13 cellular contexts compared by ENCODE assay signal in the genomic region with DNA sequence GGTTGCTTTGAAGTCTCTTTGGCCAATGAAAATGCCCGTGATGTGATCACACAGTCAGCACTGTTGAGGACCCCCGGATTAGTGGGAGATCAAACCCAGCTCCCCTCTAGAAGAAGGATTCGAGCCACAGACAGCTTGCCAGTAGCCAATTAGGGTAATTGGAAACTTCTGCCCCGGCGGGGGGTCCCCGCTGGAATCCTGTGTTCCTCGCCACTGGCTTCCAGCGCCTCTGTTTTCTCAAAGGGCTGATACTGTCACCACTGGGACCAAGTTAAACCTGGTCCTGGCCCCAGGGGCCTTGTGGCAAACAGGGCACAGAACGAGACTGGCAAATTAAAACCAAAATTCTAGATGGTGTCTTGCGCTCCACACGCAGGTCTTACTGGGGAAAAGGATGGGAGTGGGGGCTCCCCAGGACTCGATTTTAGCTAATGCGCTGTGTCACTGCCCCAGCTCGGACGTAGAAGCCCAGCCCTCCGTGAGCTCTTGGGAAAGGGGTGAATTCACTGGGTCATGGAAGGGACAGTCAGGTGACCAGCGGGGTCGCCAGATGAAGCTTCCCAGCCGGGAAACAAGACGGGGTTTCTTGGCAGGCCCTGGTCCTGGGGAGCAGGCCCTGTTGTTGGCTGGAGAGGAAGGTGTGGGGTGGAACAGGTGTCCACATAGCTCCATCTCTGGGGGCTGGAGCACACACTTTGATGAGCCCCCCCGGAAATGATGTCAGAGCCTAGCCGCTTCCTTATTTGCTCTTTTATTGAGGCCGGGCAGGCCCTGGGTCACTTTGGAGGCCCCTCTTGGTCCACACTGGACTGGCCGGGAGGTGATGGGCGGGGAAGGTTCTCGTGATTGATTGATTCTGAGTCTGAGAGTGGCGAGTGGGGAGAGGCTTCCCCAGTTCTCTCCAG.
DNase-seq lines count a peak whose midpoint lies in the region; ATAC-seq, FAIRE-seq and TF ChIP-seq lines count a peak whose summit lies in the region.
"Had no signal": no experiment of that assay in that cellular context is flagged by ENCODE, and none has a peak within 500 bp of the region (broad histone marks: within the 10 kb centered on the region; RNA-seq: fewer than 3 reads in every experiment).

No MANE protein-coding gene starts in this region.

- CTCF ChIA-PET in mammary epithelial cell (lab: Charles Lee; ENCODE audit: low non-redundant PET) = no interaction called here

- TF ChIP-seq EP300 in suprapubic skin (IDR thresholded peaks at IDR 0.05) = no peak

- no peak for TF ChIP-seq POLR2A in breast epithelium (IDR thresholded peaks at IDR 0.05)
- TF ChIP-seq POLR2A in adrenal gland (IDR thresholded peaks at IDR 0.05) = no peak
- TF ChIP-seq POLR2A in spleen (IDR thresholded peaks at IDR 0.05) = no peak
- no peak for TF ChIP-seq POLR2A in suprapubic skin (IDR thresholded peaks at IDR 0.05)

- TSS peak; percentile 7 for BruUV-seq in mammary epithelial cell (replicated peaks; lab: Mats Ljungman, UMichigan)

- in situ Hi-C loops in mammary epithelial cell (cut with MboI; ENCODE audit: low sequenced_read_pairs in 2 of 2) = no loop called here

- no peak for ATAC-seq in HG02571 (IDR thresholded peaks at IDR 0.05; ENCODE audit: unreplicated experiment)
- ATAC-seq: effector memory CD8-positive, alpha-beta T cell; stimulated activated memory B cell treated with anti-CD40 and anti-IgM and Interleukin-4, amounts not matched to agents 10 μg/mL and 1 μg/mL and 100 μg/mL, for 72 hours had no signal

- no peak overlapping the region for H2AFZ ChIP-seq in mammary epithelial cell (ENCODE audit: low read depth, low read length)

- H3K4me3 ChIP-seq in mammary epithelial cell (replicated peaks in 1 of 3; ENCODE audit: insufficient read depth in 1 of 3, low read depth in 2 of 3, low read length in 3 of 3) = no peak overlapping the region
- no peak overlapping the region for H3K4me3 ChIP-seq in breast epithelium
- no peak overlapping the region for H3K4me3 ChIP-seq in adrenal gland
- H3K4me3 ChIP-seq in kidney (ENCODE audit: low read length in 2 of 2) = no peak overlapping the region
- H3K4me3 ChIP-seq in spleen = no peak overlapping the region
- no peak overlapping the region for H3K4me3 ChIP-seq in suprapubic skin

- H3K4me1 ChIP-seq in mammary epithelial cell (ENCODE audit: insufficient read depth, low read length) = no peaks in the 10 kb centered on the region
- H3K4me1 ChIP-seq in breast epithelium = no peaks in the 10 kb centered on the region
- peaks cover 14 to 21% of the 10 kb centered on the region in 2 donors for H3K4me1 ChIP-seq in adrenal gland (replicated peaks in 1 of 2)
- no peaks in the 10 kb centered on the region for H3K4me1 ChIP-seq in kidney (ENCODE audit: control insufficient read depth in 1 of 2, insufficient read depth in 1 of 2, low read depth in 1 of 2, low read length in 2 of 2)
- H3K4me1 ChIP-seq in spleen = peaks cover 0 to 12% (median 4%) of the 10 kb centered on the region in 6 donors
- H3K4me1 ChIP-seq in suprapubic skin = no peaks in the 10 kb centered on the region

- H3K9ac ChIP-seq in mammary epithelial cell (ENCODE audit: insufficient read depth, low read length) (no peak overlapping the region), kidney (ENCODE audit: low read length in 2 of 2) (no peak overlapping the region)

- no peaks in the 10 kb centered on the region for H3K79me2 ChIP-seq in mammary epithelial cell (ENCODE audit: insufficient read depth, low read length)

- FAIRE-seq in kidney (lab: Jason Lieb, UNC) = no peak

- H3K36me3 ChIP-seq in mammary epithelial cell (ENCODE audit: insufficient read depth, low read length) (no peaks in the 10 kb centered on the region), breast epithelium (no peaks in the 10 kb centered on the region), adrenal gland (replicated peaks in 1 of 2) (no peaks in the 10 kb centered on the region), kidney (ENCODE audit: control insufficient read depth in 1 of 2, insufficient read depth in 2 of 2, low read length in 2 of 2) (no peaks in the 10 kb centered on the region), spleen (peaks cover 0 to 20% (median 0%) of the 10 kb centered on the region in 6 donors), suprapubic skin (peaks cover 5% of the 10 kb centered on the region)

- DNase-seq in mammary epithelial cell = no peak
- no peak for DNase-seq in breast epithelium (ENCODE audit: low spot score in 2 of 2)
- DNase-seq in adrenal gland = no peak
- DNase-seq in kidney = peak; percentile 59
- peak; percentile 45 for DNase-seq in spleen
- DNase-seq in suprapubic skin (ENCODE audit: low spot score in 2 of 2) = no peak
- no peak for DNase-seq in stimulated activated CD4-positive, alpha-beta T cell treated with anti-CD3 and anti-CD28 coated beads, Interleukin-2, amount 100 ng/mL, for 24 hours
- DNase-seq: ACHN; activated gamma-delta T cell treated with Interleukin-2 at 50 U/mL for 16 hours; effector memory CD8-positive, alpha-beta T cell; stimulated activated CD4-positive, alpha-beta T cell treated with anti-CD3 and anti-CD28 coated beads, Interleukin-4, amount 100 ng/mL, for 24 hours had no signal

- no peak overlapping the region for H3K4me2 ChIP-seq in mammary epithelial cell (ENCODE audit: insufficient read depth, low read depth, low read length)

- H3K9me3 ChIP-seq in mammary epithelial cell (replicated peaks; ENCODE audit: insufficient read depth, low read length) = no peaks in the 10 kb centered on the region
- H3K9me3 ChIP-seq in breast epithelium = peaks cover 0 to 4% of the 10 kb centered on the region in 2 donors
- no peaks in the 10 kb centered on the region for H3K9me3 ChIP-seq in adrenal gland (replicated peaks in 1 of 3)
- H3K9me3 ChIP-seq in kidney (ENCODE audit: control insufficient read depth in 1 of 2, low read length in 2 of 2) = no peaks in the 10 kb centered on the region
- peaks cover 0 to 3% (median under 1%) of the 10 kb centered on the region in 8 donors for H3K9me3 ChIP-seq in spleen
- no peaks in the 10 kb centered on the region for H3K9me3 ChIP-seq in suprapubic skin

- 96% methylated on average over 26 of the region's 27 CpGs for WGBS in mammary epithelial cell (ENCODE audit: low coverage, missing lambda C conversion rate)
- WGBS in adrenal gland, 4 donors = 87 to 92% (median 90%) methylated on average over 25 to 27 of the region's 27 CpGs
- WGBS in spleen, 5 donors = 91 to 98% (median 93%) methylated on average over 26 to 27 of the region's 27 CpGs
- WGBS in suprapubic skin = 91% methylated on average over 22 of the region's 27 CpGs

- dilution Hi-C loops in mammary epithelial cell (cut with HindIII; ENCODE audit: low sequenced_read_pairs) = no loop called here

- H3K27me3 ChIP-seq in mammary epithelial cell (ENCODE audit: insufficient read depth, low read length) (no peaks in the 10 kb centered on the region), breast epithelium (no peaks in the 10 kb centered on the region), adrenal gland (no peaks in the 10 kb centered on the region), spleen (replicated peaks in 1 of 7) (no peaks in the 10 kb centered on the region), suprapubic skin (no peaks in the 10 kb centered on the region)

- H4K20me1 ChIP-seq in mammary epithelial cell (ENCODE audit: insufficient read depth, low read length) = no peaks in the 10 kb centered on the region

- H3K27ac ChIP-seq in mammary epithelial cell (ENCODE audit: insufficient read depth, low read depth, low read length) = no peak overlapping the region
- H3K27ac ChIP-seq in breast epithelium = no peak overlapping the region
- H3K27ac ChIP-seq in adrenal gland = peak overlapping the region in 4 of 5 donors; percentile 45 to 77 (median 65)
- H3K27ac ChIP-seq in kidney (ENCODE audit: low read depth in 2 of 2, low read length in 2 of 2) = no peak overlapping the region
- no peak overlapping the region for H3K27ac ChIP-seq in spleen
- no peak overlapping the region for H3K27ac ChIP-seq in suprapubic skin

- TF ChIP-seq CTCF in mammary epithelial cell (conservative IDR thresholded peaks at IDR 0.05 in 1 of 2, IDR thresholded peaks at IDR 0.05 in 1 of 2; ENCODE audit: extremely low read depth in 1 of 2, insufficient read depth in 1 of 2, low read depth in 1 of 2, low read length in 2 of 2) (no peak), breast epithelium (IDR thresholded peaks at IDR 0.05) (no peak), adrenal gland (IDR thresholded peaks at IDR 0.05) (no peak), kidney (IDR thresholded peaks at IDR 0.05; ENCODE audit: borderline replicate concordance, extremely low read depth, insufficient read depth) (no peak), spleen (IDR thresholded peaks at IDR 0.05 in 8 of 11, conservative IDR thresholded peaks at IDR 0.05 in 3 of 11) (no peak), suprapubic skin (IDR thresholded peaks at IDR 0.05) (no peak)

- intact Hi-C loops in mammary epithelial cell (cut with micrococcal nuclease) (no loop called here), breast epithelium (cut with DNase I; ENCODE audit: low total_unique reads) (no loop called here), adrenal gland (cut with DNase I) (no loop called here), kidney (cut with DNase I) (no loop called here), spleen (cut with DNase I; ENCODE audit: low total_unique reads) (no loop called here)

Comparison
In these comparisons a context has a peak if more than half of its experiments do, and no peak if none do; other contexts are left out.
1. DNase-seq: peak in kidney (single experiment) and spleen (single experiment); none in mammary epithelial cell (single experiment), breast epithelium (0 of 2), adrenal gland (0 of 7), suprapubic skin (0 of 2) and stimulated activated CD4-positive, alpha-beta T cell treated with anti-CD3 and anti-CD28 coated beads, Interleukin-2, amount 100 ng/mL, for 24 hours (0 of 2).
2. H3K27ac ChIP-seq: peak in adrenal gland (4 of 5); none in mammary epithelial cell (single experiment), breast epithelium (0 of 2), kidney (0 of 2), spleen (0 of 8) and suprapubic skin (single experiment).